ENCODE assay signal across 8 cellular contexts in the genomic region with DNA sequence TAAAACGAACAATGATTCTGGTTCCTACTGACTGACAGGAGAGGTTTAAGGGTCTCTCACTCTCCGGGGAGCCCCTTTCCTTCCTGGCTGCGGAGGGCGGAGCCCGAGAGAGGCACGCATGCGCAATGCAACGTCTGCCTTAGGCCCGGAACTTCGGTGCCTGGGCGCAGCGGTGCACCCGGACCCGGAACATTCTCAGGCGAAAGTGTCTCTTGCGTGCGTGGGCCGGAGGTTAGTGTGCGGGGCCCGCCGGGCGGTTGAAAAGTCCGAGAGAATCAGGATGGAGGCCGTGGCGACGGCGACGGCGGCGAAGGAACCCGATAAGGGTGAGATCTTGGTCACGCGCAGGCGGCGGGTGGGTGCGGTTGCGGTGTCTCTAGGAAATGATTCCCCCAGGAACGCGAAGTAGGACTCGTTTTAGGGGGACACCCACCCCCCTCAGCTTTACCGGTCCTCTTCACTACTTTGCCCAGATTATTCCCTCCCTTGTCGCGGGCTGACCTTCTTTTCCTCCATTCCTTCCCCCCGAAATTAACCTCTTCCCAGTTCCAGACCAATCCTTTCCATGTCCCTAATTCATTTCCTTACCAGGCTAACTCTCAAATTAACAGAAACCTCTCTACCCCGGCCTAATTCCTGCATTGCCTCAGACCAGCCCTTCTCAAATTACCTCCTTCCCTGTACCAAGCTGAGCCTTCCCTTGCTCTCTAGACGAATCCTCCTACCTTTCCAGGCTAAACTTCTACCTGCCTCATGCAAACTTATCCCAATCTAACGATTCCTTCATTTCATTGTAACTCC. TPM values are rescaled to one million over a fixed set of nuclear protein-coding genes. Genes with fewer than 3 reads are reported as not detected.
DNase-seq lines count a peak whose midpoint lies in the region; ATAC-seq and TF ChIP-seq lines count a peak whose summit lies in the region.

A gene (plus strand): TSS at position 142 of the 801 bp plus-strand sequence. CDS start 139 bp downstream, at position 281.

- no peaks in the 10 kb centered on the region for H3K27me3 Mint-ChIP-seq in activated T-helper 17 cell treated with anti-CD3 and anti-CD28 coated beads, Interleukin-2, amount 50 U/mL, for 72 hours
- H3K27me3 Mint-ChIP-seq in natural killer cell (ENCODE audit: low read depth in 2 of 2): no peaks in the 10 kb centered on the region

- H3K4me3 Mint-ChIP-seq in activated T-helper 17 cell treated with anti-CD3 and anti-CD28 coated beads, Interleukin-2, amount 50 U/mL, for 72 hours: peak within 1 kb of the TSS; percentile 97
- peak within 1 kb of the TSS; percentile 96 for H3K4me3 Mint-ChIP-seq in natural killer cell

- H3K27me3 ChIP-seq in Karpas-422 (ENCODE audit: low read length): no peaks in the 10 kb centered on the region

- H2AFZ ChIP-seq in Karpas-422 (ENCODE audit: low read length): peak within 1 kb of the TSS; percentile 96; the same call in 1 of the 2 replicates

- H3K9me3 ChIP-seq in Karpas-422 (ENCODE audit: low read length): no peaks in the 10 kb centered on the region

- H3K27ac Mint-ChIP-seq in activated T-helper 17 cell treated with anti-CD3 and anti-CD28 coated beads, Interleukin-2, amount 50 U/mL, for 72 hours: peak within 1 kb of the TSS; percentile 99
- peak within 1 kb of the TSS; percentile 91 to 94 for H3K27ac Mint-ChIP-seq in natural killer cell

- H3K4me3 ChIP-seq in Karpas-422 (ENCODE audit: low read length) (peak within 1 kb of the TSS; percentile 87), fibroblast of mammary gland (ENCODE audit: control insufficient read depth, low read depth, low read length) (peak within 1 kb of the TSS; percentile 80)

- H3K36me3 ChIP-seq in Karpas-422 (ENCODE audit: insufficient read depth, low read length): peaks cover 21% of the 10 kb centered on the region; the same call in 1 of the 2 replicates

- peak within 1 kb of the TSS; percentile 98 for H3K4me2 ChIP-seq in Karpas-422 (ENCODE audit: low read depth, low read length, poor library complexity, severe bottlenecking)

- H3K79me2 ChIP-seq in Karpas-422 (ENCODE audit: low read length): peaks cover 42% of the 10 kb centered on the region

- H3K36me3 Mint-ChIP-seq in activated T-helper 17 cell treated with anti-CD3 and anti-CD28 coated beads, Interleukin-2, amount 50 U/mL, for 72 hours (ENCODE audit: low read depth): peaks cover 95% of the 10 kb centered on the region
- H3K36me3 Mint-ChIP-seq in natural killer cell: peaks cover 8% of the 10 kb centered on the region

- H3K9me2 ChIP-seq in Karpas-422 (replicated peaks; ENCODE audit: insufficient read depth, low read length): no peaks in the 10 kb centered on the region

- DNase-seq in DMS153 treated with DMSO at 0.1 percent for 48 hours (lab: John Stamatoyannopoulos, UW; ENCODE audit: unreplicated experiment) (peak; percentile 83), Karpas-422 (peak; percentile 95), RPMI8226 (peak; percentile 84), fibroblast of mammary gland (ENCODE audit: low read depth) (peak; percentile 83), natural killer cell (peak; percentile 86)
- peak; percentile 91 for DNase-seq in stimulated activated naive CD8-positive, alpha-beta T cell treated with anti-CD3 and anti-CD28 coated beads, Interleukin-15, Interleukin-2, amounts not matched to agents 100 U/mL and 50 U/mL, for 24 hours

- H4K20me1 ChIP-seq in Karpas-422 (ENCODE audit: insufficient read depth, low read depth, low read length): no peaks in the 10 kb centered on the region

- ATAC-seq in GM21619 (IDR thresholded peaks at IDR 0.05; ENCODE audit: unreplicated experiment) (peak; percentile 50), natural killer cell (peak; percentile 55 to 73 (median 69))
- peak; percentile 70 for ATAC-seq in activated T-helper 17 cell treated with anti-CD3 and anti-CD28 coated beads, Interleukin-2, amount 50 U/mL, for 72 hours (replicated peaks)
- peak; percentile 68 for ATAC-seq in stimulated activated naive CD8-positive, alpha-beta T cell treated with anti-CD3 and anti-CD28 coated beads, Interleukin-15, Interleukin-2, amounts not matched to agents 100 U/mL and 50 U/mL, for 24 hours

- TF ChIP-seq CTCF in fibroblast of mammary gland (conservative IDR thresholded peaks at IDR 0.05; ENCODE audit: control insufficient read depth, insufficient read depth, low read depth, low read length): no peak
- no peak for TF ChIP-seq CTCF in natural killer cell (IDR thresholded peaks at IDR 0.05)

- H3K27ac ChIP-seq in Karpas-422 (ENCODE audit: low read length): peak within 1 kb of the TSS; percentile 77

- intact Hi-C loops in natural killer cell (cut with micrococcal nuclease): no loop called here

- H3K4me1 ChIP-seq in Karpas-422 (ENCODE audit: low read length): peaks cover 33% of the 10 kb centered on the region

- H3K9me3 Mint-ChIP-seq in activated T-helper 17 cell treated with anti-CD3 and anti-CD28 coated beads, Interleukin-2, amount 50 U/mL, for 72 hours: no peaks in the 10 kb centered on the region
- H3K9me3 Mint-ChIP-seq in natural killer cell: no peaks in the 10 kb centered on the region

- H3K4me1 Mint-ChIP-seq in activated T-helper 17 cell treated with anti-CD3 and anti-CD28 coated beads, Interleukin-2, amount 50 U/mL, for 72 hours: peaks cover 50% of the 10 kb centered on the region
- peaks cover 70 to 73% of the 10 kb centered on the region in 2 donors for H3K4me1 Mint-ChIP-seq in natural killer cell

- H3K9ac ChIP-seq in Karpas-422 (ENCODE audit: low read length): peak within 1 kb of the TSS; percentile 87

RNA-seq across cellular contexts. Expression of the gene that starts here (rescaled TPM):
- 15.5 and 17.3 TPM in 2 replicates for total RNA-seq in Karpas-422 (2014; rRNA removed; shearing (Covaris generic); ENCODE audit: low replicate concordance)
- 10 to 100 TPM; 35.1 to 40.9 TPM for total RNA-seq in activated T-helper 17 cell treated with anti-CD3 and anti-CD28 coated beads, Interleukin-2, amount 50 U/mL, for 72 hours
- 10 to 100 TPM; 41.1 to 44.3 (median 44.0) TPM for total RNA-seq in natural killer cell

Comparison
In these comparisons a context has a peak if more than half of its experiments do, and no peak if none do; other contexts are left out.
1. Peak in every context shown above with its lines: DNase-seq, ATAC-seq, H3K4me3 ChIP-seq and H3K27ac ChIP-seq.